11 cellular contexts compared by ENCODE assay signal in the genomic region with DNA sequence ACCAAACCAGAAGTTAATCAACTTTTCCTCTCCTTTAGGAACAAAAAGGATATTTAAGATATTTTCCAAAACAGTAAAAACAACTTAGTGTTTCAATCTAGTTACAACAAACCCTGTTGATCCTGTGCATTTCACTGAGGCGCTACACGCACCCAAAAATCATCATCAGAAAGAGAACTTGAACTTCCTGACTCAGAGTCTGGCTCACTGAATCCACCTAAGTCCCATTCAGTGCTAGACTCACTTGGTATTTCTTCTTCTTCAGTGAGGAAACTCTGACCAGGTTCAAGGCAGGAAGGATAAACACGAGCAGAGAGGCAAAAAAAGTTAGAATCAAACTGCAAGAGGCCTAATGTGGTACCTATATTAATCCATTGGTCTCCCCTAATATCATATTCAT. TPM values are rescaled to one million over a fixed set of nuclear protein-coding genes. Genes with fewer than 3 reads are reported as not detected.
A peak's percentile ranks its signal among the peaks of the same experiment; 100 is the strongest.
DNase-seq lines count a peak whose midpoint lies in the region; ATAC-seq and TF ChIP-seq lines count a peak whose summit lies in the region.
"Had no signal": no experiment of that assay in that cellular context is flagged by ENCODE, and none has a peak within 500 bp of the region (broad histone marks: within the 10 kb centered on the region; RNA-seq: fewer than 3 reads in every experiment).

No MANE protein-coding gene starts in this region.

- H2AK5ac ChIP-seq in mesenchymal stem cell (ENCODE audit: low read length, severe bottlenecking), result no peak overlapping the region

- H3K9me3 ChIP-seq in CD4-positive, alpha-beta T cell (ENCODE audit: control insufficient read depth, low read length), result no peaks in the 10 kb centered on the region
- H3K9me3 ChIP-seq in mesenchymal stem cell (ENCODE audit: control insufficient read depth, low read length), result no peaks in the 10 kb centered on the region
- H3K9me3 ChIP-seq: esophagus muscularis mucosa, transverse colon had no signal

- no peak overlapping the region for H2BK120ac ChIP-seq in mesenchymal stem cell (ENCODE audit: low read depth, low read length)

- H3K36me3 Mint-ChIP-seq in CD4-positive, alpha-beta T cell (ENCODE audit: low read depth), result peaks cover 41% of the 10 kb centered on the region
- H3K36me3 Mint-ChIP-seq in IgD-negative memory B cell, result peaks cover 8% of the 10 kb centered on the region
- H3K36me3 Mint-ChIP-seq in activated T-helper 1 cell treated with anti-CD3 and anti-CD28 coated beads, Interleukin-12 subunit alpha, Interleukin-12 subunit beta, Interleukin-2, Interleukin-4 antibody, amounts not matched to agents 30 ng/mL and 10 ng/mL and 1 ng/mL, durations not matched to agents 14 hours and 24 hours and 36 hours (ENCODE audit: low read depth), result peaks cover 21% of the 10 kb centered on the region

- no peak overlapping the region for H2AFZ ChIP-seq in mesenchymal stem cell (ENCODE audit: low read depth, low read length)

- H3K4me1 ChIP-seq in mesenchymal stem cell (ENCODE audit: control insufficient read depth, insufficient read depth, low read depth, low read length), result peaks cover 11% of the 10 kb centered on the region

- no peak for DNase-seq in CD4-positive, alpha-beta T cell
- no peak for DNase-seq in activated T-helper 1 cell treated with anti-CD3 and anti-CD28 coated beads, Interleukin-12 subunit alpha, Interleukin-12 subunit beta, Interleukin-2, Interleukin-4 antibody, amounts not matched to agents 30 ng/mL and 10 ng/mL and 1 ng/mL, durations not matched to agents 14 hours and 24 hours and 36 hours (ENCODE audit: low spot score)
- DNase-seq in mesenchymal stem cell (peak; percentile 9), A172 (ENCODE audit: low spot score) (no peak), GM03348 (ENCODE audit: low spot score) (no peak), kidney glomerular epithelial cell (lab: John Stamatoyannopoulos, UW) (no peak)
- DNase-seq: NCI-H2081, transverse colon had no signal

- no peak overlapping the region for H2BK12ac ChIP-seq in mesenchymal stem cell (ENCODE audit: low read length in 2 of 2)

- H3K18ac ChIP-seq in mesenchymal stem cell (ENCODE audit: low read depth in 1 of 2, low read length in 2 of 2), result no peak overlapping the region

- H3K9me3 Mint-ChIP-seq in CD4-positive, alpha-beta T cell, result peaks cover 2% of the 10 kb centered on the region
- H3K9me3 Mint-ChIP-seq in IgD-negative memory B cell, result no peaks in the 10 kb centered on the region
- H3K9me3 Mint-ChIP-seq in activated T-helper 1 cell treated with anti-CD3 and anti-CD28 coated beads, Interleukin-12 subunit alpha, Interleukin-12 subunit beta, Interleukin-2, Interleukin-4 antibody, amounts not matched to agents 30 ng/mL and 10 ng/mL and 1 ng/mL, durations not matched to agents 14 hours and 24 hours and 36 hours, result no peaks in the 10 kb centered on the region

- peak overlapping the region in 1 of 2 experiments; percentile 89 for H3K4me3 ChIP-seq in mesenchymal stem cell (ENCODE audit: insufficient read depth in 1 of 2, low read depth in 1 of 2, low read length in 2 of 2)

- POLR2A ChIA-PET in CD4-positive, alpha-beta T cell (lab: Charles Lee), result no interaction called here

- no peak overlapping the region for H3K23ac ChIP-seq in mesenchymal stem cell (ENCODE audit: low read length in 2 of 2)

- H3K4me2 ChIP-seq in mesenchymal stem cell (ENCODE audit: low read length, poor library complexity, severe bottlenecking), result peak overlapping the region; percentile 14

- H3K36me3 ChIP-seq in mesenchymal stem cell (ENCODE audit: control insufficient read depth in 1 of 2, insufficient read depth in 2 of 2, low read depth in 1 of 2, low read length in 2 of 2), result peaks cover 0 to 4% of the 10 kb centered on the region in 2 experiments
- H3K36me3 ChIP-seq: transverse colon had no signal

- H3K27me3 Mint-ChIP-seq in CD4-positive, alpha-beta T cell, result no peaks in the 10 kb centered on the region
- no peaks in the 10 kb centered on the region for H3K27me3 Mint-ChIP-seq in IgD-negative memory B cell
- no peaks in the 10 kb centered on the region for H3K27me3 Mint-ChIP-seq in activated T-helper 1 cell treated with anti-CD3 and anti-CD28 coated beads, Interleukin-12 subunit alpha, Interleukin-12 subunit beta, Interleukin-2, Interleukin-4 antibody, amounts not matched to agents 30 ng/mL and 10 ng/mL and 1 ng/mL, durations not matched to agents 14 hours and 24 hours and 36 hours (ENCODE audit: insufficient read depth)

- 97% methylated on average over 3 of the region's 3 CpGs for WGBS in mesenchymal stem cell

- ATAC-seq in CD4-positive, alpha-beta T cell (ENCODE audit: poor library complexity), result no peak
- ATAC-seq in HG03108 (IDR thresholded peaks at IDR 0.05; ENCODE audit: unreplicated experiment), result no peak

- peak overlapping the region; percentile 96 for H3K4me3 Mint-ChIP-seq in CD4-positive, alpha-beta T cell
- H3K4me3 Mint-ChIP-seq in IgD-negative memory B cell, result peak overlapping the region; percentile 0 to 97 (median 70)
- H3K4me3 Mint-ChIP-seq in activated T-helper 1 cell treated with anti-CD3 and anti-CD28 coated beads, Interleukin-12 subunit alpha, Interleukin-12 subunit beta, Interleukin-2, Interleukin-4 antibody, amounts not matched to agents 30 ng/mL and 10 ng/mL and 1 ng/mL, durations not matched to agents 14 hours and 24 hours and 36 hours, result peak overlapping the region; percentile 92

- no peak overlapping the region for H2BK15ac ChIP-seq in mesenchymal stem cell (ENCODE audit: low read depth, poor library complexity, severe bottlenecking)

- H3K27me3 ChIP-seq in CD4-positive, alpha-beta T cell (ENCODE audit: control insufficient read depth, insufficient read depth, low read length), result no peaks in the 10 kb centered on the region
- H3K27me3 ChIP-seq in mesenchymal stem cell (ENCODE audit: control insufficient read depth in 1 of 2, insufficient read depth in 1 of 2, low read length in 2 of 2), result no peaks in the 10 kb centered on the region
- H3K27me3 ChIP-seq: esophagus muscularis mucosa, transverse colon had no signal

- no peak overlapping the region for H3K14ac ChIP-seq in mesenchymal stem cell (ENCODE audit: low read length in 2 of 2)

- CTCF ChIA-PET in CD4-positive, alpha-beta T cell (lab: Charles Lee), result no interaction called here

- no peak overlapping the region for H4K91ac ChIP-seq in mesenchymal stem cell (ENCODE audit: low read length)

- no peak overlapping the region for H4K8ac ChIP-seq in mesenchymal stem cell (ENCODE audit: low read length)

- no peak overlapping the region for H3K4ac ChIP-seq in mesenchymal stem cell (ENCODE audit: low read depth in 1 of 2, low read length in 2 of 2)

- H3K4me1 Mint-ChIP-seq in CD4-positive, alpha-beta T cell (ENCODE audit: low read depth), result peaks cover 60% of the 10 kb centered on the region
- H3K4me1 Mint-ChIP-seq in IgD-negative memory B cell, result peaks cover 28 to 32% (median 31%) of the 10 kb centered on the region in 3 donors
- peaks cover 45% of the 10 kb centered on the region for H3K4me1 Mint-ChIP-seq in activated T-helper 1 cell treated with anti-CD3 and anti-CD28 coated beads, Interleukin-12 subunit alpha, Interleukin-12 subunit beta, Interleukin-2, Interleukin-4 antibody, amounts not matched to agents 30 ng/mL and 10 ng/mL and 1 ng/mL, durations not matched to agents 14 hours and 24 hours and 36 hours (ENCODE audit: low read depth)

- no peak overlapping the region for H3K27ac ChIP-seq in CD4-positive, alpha-beta T cell (ENCODE audit: low read depth, low read length)
- no peak overlapping the region for H3K27ac ChIP-seq in mesenchymal stem cell (ENCODE audit: low read length, poor library complexity, severe bottlenecking)
- H3K27ac ChIP-seq: esophagus muscularis mucosa, transverse colon had no signal

- peaks cover 15% of the 10 kb centered on the region for H3K79me1 ChIP-seq in mesenchymal stem cell (replicated peaks; ENCODE audit: low read length, poor library complexity, severe bottlenecking)

- peak overlapping the region; percentile 32 for H3K9ac ChIP-seq in mesenchymal stem cell (ENCODE audit: low read length)

- no peak for TF ChIP-seq CTCF in CD4-positive, alpha-beta T cell (IDR thresholded peaks at IDR 0.05)

- intact Hi-C loops in CD4-positive, alpha-beta T cell (cut with DNase I, micrococcal nuclease), result loop anchor here (5.0 to 10.0 kb wide), 3 partner anchors 182 to 208 kb away; partner anchors contain the start of gene NAA16 (in 1 of the 2)
- intact Hi-C loops in activated T-helper 1 cell treated with anti-CD3 and anti-CD28 coated beads, Interleukin-12 subunit alpha, Interleukin-12 subunit beta, Interleukin-2, Interleukin-4 antibody, amounts not matched to agents 30 ng/mL and 10 ng/mL and 1 ng/mL, durations not matched to agents 14 hours and 24 hours and 36 hours (cut with micrococcal nuclease), result loop anchor here (5.0 kb wide), 2 partner anchors 53 to 327 kb away; partner anchors contain the start of gene RGCC

- H3K27ac Mint-ChIP-seq in CD4-positive, alpha-beta T cell, result peak overlapping the region; percentile 40
- H3K27ac Mint-ChIP-seq in IgD-negative memory B cell, result peak overlapping the region in 1 of 3 donors; percentile 15
- peak overlapping the region; percentile 74 for H3K27ac Mint-ChIP-seq in activated T-helper 1 cell treated with anti-CD3 and anti-CD28 coated beads, Interleukin-12 subunit alpha, Interleukin-12 subunit beta, Interleukin-2, Interleukin-4 antibody, amounts not matched to agents 30 ng/mL and 10 ng/mL and 1 ng/mL, durations not matched to agents 14 hours and 24 hours and 36 hours

- no peak overlapping the region for H2BK5ac ChIP-seq in mesenchymal stem cell (ENCODE audit: low read depth, low read length, poor library complexity, severe bottlenecking)

RNA-seq across cellular contexts. Expression of gene KBTBD6, which starts 2.2 kb away (rescaled TPM):
- 1 to 10 TPM; 6.8 to 7.2 TPM for total RNA-seq in CD4-positive, alpha-beta T cell
- polyA plus RNA-seq in IgD-negative memory B cell, result 1.5 TPM
- total RNA-seq in activated T-helper 1 cell treated with anti-CD3 and anti-CD28 coated beads, Interleukin-12 subunit alpha, Interleukin-12 subunit beta, Interleukin-2, Interleukin-4 antibody, amounts not matched to agents 30 ng/mL and 10 ng/mL and 1 ng/mL, durations not matched to agents 14 hours and 24 hours and 36 hours, result 6.6 and 6.8 TPM in 2 replicates
- polyA plus RNA-seq in mesenchymal stem cell (2013, experiment 1 of 2), result 3.5 TPM
- 3.6 TPM for polyA plus RNA-seq in mesenchymal stem cell (2013, experiment 2 of 2)
- total RNA-seq in A172 (2014; rRNA removed; shearing (Covaris generic)), result 10.3 and 11.6 TPM in 2 replicates
